In the genomic region with DNA sequence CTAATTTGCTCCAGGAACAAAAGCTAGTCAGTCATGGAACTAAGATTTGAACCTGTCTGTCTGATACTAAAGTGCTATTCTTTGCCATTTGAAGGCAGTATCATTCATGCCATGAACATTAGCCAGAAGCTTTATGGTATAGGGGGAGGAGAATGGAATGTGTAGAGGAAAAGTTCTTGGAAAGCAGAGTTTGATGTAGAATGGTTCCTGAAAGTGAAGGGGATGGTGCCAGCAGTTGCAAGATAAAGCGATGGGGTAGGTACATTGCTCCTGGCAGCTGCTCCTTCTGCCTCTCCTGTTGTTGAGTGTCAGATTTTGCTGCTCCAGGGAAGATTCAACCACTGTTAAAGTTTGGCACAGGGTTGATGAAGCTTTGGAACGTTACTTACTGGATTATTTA, we compare ENCODE assay signal across 1 cellular context.
TF ChIP-seq lines count a peak whose summit lies in the region.

No MANE protein-coding gene starts in this region.

TF ChIP-seq in GM23338, 12 proteins besides CTCF, POLR2A, EP300 and RAD21 (continued from another document):
- TF ChIP-seq, protein P1, sequence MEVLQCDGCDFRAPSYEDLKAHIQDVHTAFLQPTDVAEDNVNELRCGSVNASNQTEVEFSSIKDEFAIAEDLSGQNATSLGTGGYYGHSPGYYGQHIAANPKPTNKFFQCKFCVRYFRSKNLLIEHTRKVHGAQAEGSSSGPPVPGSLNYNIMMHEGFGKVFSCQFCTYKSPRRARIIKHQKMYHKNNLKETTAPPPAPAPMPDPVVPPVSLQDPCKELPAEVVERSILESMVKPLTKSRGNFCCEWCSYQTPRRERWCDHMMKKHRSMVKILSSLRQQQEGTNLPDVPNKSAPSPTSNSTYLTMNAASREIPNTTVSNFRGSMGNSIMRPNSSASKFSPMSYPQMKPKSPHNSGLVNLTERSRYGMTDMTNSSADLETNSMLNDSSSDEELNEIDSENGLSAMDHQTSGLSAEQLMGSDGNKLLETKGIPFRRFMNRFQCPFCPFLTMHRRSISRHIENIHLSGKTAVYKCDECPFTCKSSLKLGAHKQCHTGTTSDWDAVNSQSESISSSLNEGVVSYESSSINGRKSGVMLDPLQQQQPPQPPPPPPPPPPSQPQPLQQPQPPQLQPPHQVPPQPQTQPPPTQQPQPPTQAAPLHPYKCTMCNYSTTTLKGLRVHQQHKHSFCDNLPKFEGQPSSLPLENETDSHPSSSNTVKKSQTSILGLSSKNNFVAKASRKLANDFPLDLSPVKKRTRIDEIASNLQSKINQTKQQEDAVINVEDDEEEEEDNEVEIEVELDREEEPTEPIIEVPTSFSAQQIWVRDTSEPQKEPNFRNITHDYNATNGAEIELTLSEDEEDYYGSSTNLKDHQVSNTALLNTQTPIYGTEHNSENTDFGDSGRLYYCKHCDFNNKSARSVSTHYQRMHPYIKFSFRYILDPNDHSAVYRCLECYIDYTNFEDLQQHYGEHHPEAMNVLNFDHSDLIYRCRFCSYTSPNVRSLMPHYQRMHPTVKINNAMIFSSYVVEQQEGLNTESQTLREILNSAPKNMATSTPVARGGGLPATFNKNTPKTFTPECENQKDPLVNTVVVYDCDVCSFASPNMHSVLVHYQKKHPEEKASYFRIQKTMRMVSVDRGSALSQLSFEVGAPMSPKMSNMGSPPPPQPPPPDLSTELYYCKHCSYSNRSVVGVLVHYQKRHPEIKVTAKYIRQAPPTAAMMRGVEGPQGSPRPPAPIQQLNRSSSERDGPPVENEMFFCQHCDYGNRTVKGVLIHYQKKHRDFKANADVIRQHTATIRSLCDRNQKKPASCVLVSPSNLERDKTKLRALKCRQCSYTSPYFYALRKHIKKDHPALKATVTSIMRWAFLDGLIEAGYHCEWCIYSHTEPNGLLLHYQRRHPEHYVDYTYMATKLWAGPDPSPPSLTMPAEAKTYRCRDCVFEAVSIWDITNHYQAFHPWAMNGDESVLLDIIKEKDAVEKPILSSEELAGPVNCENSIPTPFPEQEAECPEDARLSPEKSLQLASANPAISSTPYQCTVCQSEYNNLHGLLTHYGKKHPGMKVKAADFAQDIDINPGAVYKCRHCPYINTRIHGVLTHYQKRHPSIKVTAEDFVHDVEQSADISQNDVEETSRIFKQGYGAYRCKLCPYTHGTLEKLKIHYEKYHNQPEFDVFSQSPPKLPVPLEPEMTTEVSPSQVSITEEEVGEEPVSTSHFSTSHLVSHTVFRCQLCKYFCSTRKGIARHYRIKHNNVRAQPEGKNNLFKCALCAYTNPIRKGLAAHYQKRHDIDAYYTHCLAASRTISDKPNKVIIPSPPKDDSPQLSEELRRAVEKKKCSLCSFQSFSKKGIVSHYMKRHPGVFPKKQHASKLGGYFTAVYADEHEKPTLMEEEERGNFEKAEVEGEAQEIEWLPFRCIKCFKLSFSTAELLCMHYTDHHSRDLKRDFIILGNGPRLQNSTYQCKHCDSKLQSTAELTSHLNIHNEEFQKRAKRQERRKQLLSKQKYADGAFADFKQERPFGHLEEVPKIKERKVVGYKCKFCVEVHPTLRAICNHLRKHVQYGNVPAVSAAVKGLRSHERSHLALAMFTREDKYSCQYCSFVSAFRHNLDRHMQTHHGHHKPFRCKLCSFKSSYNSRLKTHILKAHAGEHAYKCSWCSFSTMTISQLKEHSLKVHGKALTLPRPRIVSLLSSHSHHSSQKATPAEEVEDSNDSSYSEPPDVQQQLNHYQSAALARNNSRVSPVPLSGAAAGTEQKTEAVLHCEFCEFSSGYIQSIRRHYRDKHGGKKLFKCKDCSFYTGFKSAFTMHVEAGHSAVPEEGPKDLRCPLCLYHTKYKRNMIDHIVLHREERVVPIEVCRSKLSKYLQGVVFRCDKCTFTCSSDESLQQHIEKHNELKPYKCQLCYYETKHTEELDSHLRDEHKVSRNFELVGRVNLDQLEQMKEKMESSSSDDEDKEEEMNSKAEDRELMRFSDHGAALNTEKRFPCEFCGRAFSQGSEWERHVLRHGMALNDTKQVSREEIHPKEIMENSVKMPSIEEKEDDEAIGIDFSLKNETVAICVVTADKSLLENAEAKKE (CRISPR knock-in tag; IDR thresholded peaks at IDR 0.05) = no peak
- TF ChIP-seq JUNB (IDR thresholded peaks at IDR 0.05; ENCODE audit: unreplicated experiment) (no peak), ZNF331 (CRISPR knock-in tag; IDR thresholded peaks at IDR 0.05; ENCODE audit: low read depth) (no peak), STAT1 (IDR thresholded peaks at IDR 0.05; ENCODE audit: unreplicated experiment) (no peak), EZH2 (IDR thresholded peaks at IDR 0.05; ENCODE audit: low read depth, unreplicated experiment) (no peak)
